Comparison of ENCODE assay signal across 1 cellular context in genomic region chr4:147975902-147976301, GRCh38.
TF ChIP-seq lines count a peak whose summit lies in the region.

No MANE protein-coding gene starts in this region.

TF ChIP-seq in GM23338, 12 proteins besides CTCF, POLR2A, EP300 and RAD21 (continued from another document):
- TF ChIP-seq ZNF462 (CRISPR knock-in tag; IDR thresholded peaks at IDR 0.05) (no peak), ZNF114 (CRISPR knock-in tag; IDR thresholded peaks at IDR 0.05) (no peak), REST (IDR thresholded peaks at IDR 0.05; ENCODE audit: unreplicated experiment) (no peak), POLR2AphosphoS5 (IDR thresholded peaks at IDR 0.05; ENCODE audit: low read depth) (no peak), ZNF331 (CRISPR knock-in tag; IDR thresholded peaks at IDR 0.05; ENCODE audit: low read depth) (no peak)
